Comparison of ENCODE assay signal across 1 cellular context in the genomic region with DNA sequence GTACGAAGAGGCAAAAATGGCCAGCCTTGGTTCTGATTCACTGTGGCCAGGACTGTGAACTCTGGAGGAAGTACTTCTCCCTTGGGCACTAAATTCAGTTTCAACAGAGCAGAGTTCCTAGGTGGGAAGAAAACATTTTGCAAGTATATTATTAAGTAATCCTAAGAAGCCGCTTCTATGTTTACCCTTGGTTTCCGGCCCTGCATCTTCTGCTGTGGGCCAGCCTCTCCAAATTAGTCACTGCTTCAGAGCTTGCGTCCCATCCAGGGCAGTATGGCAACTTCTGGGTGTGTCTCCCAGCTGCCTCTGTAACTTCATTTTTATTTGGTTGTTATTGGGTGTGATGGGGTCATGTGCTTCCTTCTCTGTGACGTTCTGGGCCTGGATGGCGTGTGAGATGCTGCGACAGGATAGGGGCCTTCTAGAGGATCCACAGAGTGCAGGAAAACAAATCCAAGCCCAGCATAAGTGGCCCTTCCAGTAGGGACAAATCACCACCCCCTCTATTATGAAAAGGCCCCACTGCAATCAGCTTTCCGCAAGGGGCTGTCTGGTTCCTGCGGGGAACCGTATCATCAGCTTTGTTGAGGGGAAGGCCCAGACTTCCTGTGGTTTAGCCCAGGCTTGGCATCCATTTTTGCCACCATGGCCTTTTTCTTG.
TF ChIP-seq lines count a peak whose summit lies in the region.

No MANE protein-coding gene starts in this region.

TF ChIP-seq in GM23338, 12 proteins besides CTCF, POLR2A, EP300 and RAD21 (continued from another document):
- TF ChIP-seq, protein P1, sequence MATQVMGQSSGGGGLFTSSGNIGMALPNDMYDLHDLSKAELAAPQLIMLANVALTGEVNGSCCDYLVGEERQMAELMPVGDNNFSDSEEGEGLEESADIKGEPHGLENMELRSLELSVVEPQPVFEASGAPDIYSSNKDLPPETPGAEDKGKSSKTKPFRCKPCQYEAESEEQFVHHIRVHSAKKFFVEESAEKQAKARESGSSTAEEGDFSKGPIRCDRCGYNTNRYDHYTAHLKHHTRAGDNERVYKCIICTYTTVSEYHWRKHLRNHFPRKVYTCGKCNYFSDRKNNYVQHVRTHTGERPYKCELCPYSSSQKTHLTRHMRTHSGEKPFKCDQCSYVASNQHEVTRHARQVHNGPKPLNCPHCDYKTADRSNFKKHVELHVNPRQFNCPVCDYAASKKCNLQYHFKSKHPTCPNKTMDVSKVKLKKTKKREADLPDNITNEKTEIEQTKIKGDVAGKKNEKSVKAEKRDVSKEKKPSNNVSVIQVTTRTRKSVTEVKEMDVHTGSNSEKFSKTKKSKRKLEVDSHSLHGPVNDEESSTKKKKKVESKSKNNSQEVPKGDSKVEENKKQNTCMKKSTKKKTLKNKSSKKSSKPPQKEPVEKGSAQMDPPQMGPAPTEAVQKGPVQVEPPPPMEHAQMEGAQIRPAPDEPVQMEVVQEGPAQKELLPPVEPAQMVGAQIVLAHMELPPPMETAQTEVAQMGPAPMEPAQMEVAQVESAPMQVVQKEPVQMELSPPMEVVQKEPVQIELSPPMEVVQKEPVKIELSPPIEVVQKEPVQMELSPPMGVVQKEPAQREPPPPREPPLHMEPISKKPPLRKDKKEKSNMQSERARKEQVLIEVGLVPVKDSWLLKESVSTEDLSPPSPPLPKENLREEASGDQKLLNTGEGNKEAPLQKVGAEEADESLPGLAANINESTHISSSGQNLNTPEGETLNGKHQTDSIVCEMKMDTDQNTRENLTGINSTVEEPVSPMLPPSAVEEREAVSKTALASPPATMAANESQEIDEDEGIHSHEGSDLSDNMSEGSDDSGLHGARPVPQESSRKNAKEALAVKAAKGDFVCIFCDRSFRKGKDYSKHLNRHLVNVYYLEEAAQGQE (IDR thresholded peaks at IDR 0.05; ENCODE audit: unreplicated experiment) = no peak
- TF ChIP-seq ZNF114 (CRISPR knock-in tag; IDR thresholded peaks at IDR 0.05) (no peak), STAT1 (IDR thresholded peaks at IDR 0.05; ENCODE audit: unreplicated experiment) (no peak)
